ENCODE assay signal across 2 cellular contexts in genomic region chr9:83431470-83432060, GRCh38.
TF ChIP-seq lines count a peak whose summit lies in the region.

No MANE protein-coding gene starts in this region.

TF ChIP-seq in HCT116, 20 proteins besides CTCF, POLR2A, EP300 and RAD21 (continued from another document):
- TF ChIP-seq JUND (IDR thresholded peaks at IDR 0.05) (no peak), TCF7L2 (IDR thresholded peaks at IDR 0.05; ENCODE audit: borderline replicate concordance, extremely low read depth, insufficient read depth, insufficient read length) (no peak), EZH2phosphoT487 (IDR thresholded peaks at IDR 0.05; ENCODE audit: borderline replicate concordance) (no peak), EGR1 (IDR thresholded peaks at IDR 0.05; ENCODE audit: low read depth) (no peak), FOSL1 (IDR thresholded peaks at IDR 0.05; ENCODE audit: low read depth) (no peak), ZBTB33 (IDR thresholded peaks at IDR 0.05; ENCODE audit: extremely low read depth, insufficient replicate concordance, low read length) (no peak), ELF1 (IDR thresholded peaks at IDR 0.05; ENCODE audit: borderline replicate concordance, low read depth) (no peak), ZNF274 (IDR thresholded peaks at IDR 0.05; ENCODE audit: low read depth, low read length) (no peak), SIN3A (IDR thresholded peaks at IDR 0.05; ENCODE audit: low read depth) (no peak), ATF3 (IDR thresholded peaks at IDR 0.05) (no peak), REST (IDR thresholded peaks at IDR 0.05; ENCODE audit: low read depth) (no peak), SRF (IDR thresholded peaks at IDR 0.05; ENCODE audit: low read depth) (no peak), POLR2AphosphoS5 (IDR thresholded peaks at IDR 0.05; ENCODE audit: low read depth, low read length) (no peak), EZH2 (IDR thresholded peaks at IDR 0.05) (no peak)
TF ChIP-seq in HCT116: peak in this region for 0.

TF ChIP-seq in WTC11, 78 proteins besides CTCF, POLR2A, EP300 and RAD21 (continued from another document):
- TF ChIP-seq ZNF317 (CRISPR knock-in tag; IDR thresholded peaks at IDR 0.05; ENCODE audit: borderline replicate concordance, low read depth), result no peak
- TF ChIP-seq FOXJ3 (CRISPR knock-in tag; IDR thresholded peaks at IDR 0.05; ENCODE audit: borderline replicate concordance), result no peak
- TF ChIP-seq STAT6 (CRISPR knock-in tag; conservative IDR thresholded peaks at IDR 0.05; ENCODE audit: low read depth), result no peak
- TF ChIP-seq ZNF396 (CRISPR knock-in tag; IDR thresholded peaks at IDR 0.05; ENCODE audit: borderline replicate concordance), result no peak
- no peak for TF ChIP-seq ZNF263 (CRISPR knock-in tag; IDR thresholded peaks at IDR 0.05; ENCODE audit: low read depth)
- no peak for TF ChIP-seq CDX4 (CRISPR knock-in tag; IDR thresholded peaks at IDR 0.05; ENCODE audit: borderline replicate concordance)
- TF ChIP-seq ATF3 (CRISPR knock-in tag; conservative IDR thresholded peaks at IDR 0.05), result no peak
- no peak for TF ChIP-seq E2F1 (CRISPR knock-in tag; IDR thresholded peaks at IDR 0.05)
- no peak for TF ChIP-seq PRRX2 (CRISPR knock-in tag; IDR thresholded peaks at IDR 0.05)
- TF ChIP-seq MLX (CRISPR knock-in tag; IDR thresholded peaks at IDR 0.05), result no peak
- no peak for TF ChIP-seq USF2 (CRISPR knock-in tag; IDR thresholded peaks at IDR 0.05)
- TF ChIP-seq CREB1 (CRISPR knock-in tag; IDR thresholded peaks at IDR 0.05), result no peak
- TF ChIP-seq EMX1 (CRISPR knock-in tag; IDR thresholded peaks at IDR 0.05), result no peak
- no peak for TF ChIP-seq ZNF219 (CRISPR knock-in tag; IDR thresholded peaks at IDR 0.05; ENCODE audit: borderline replicate concordance)
